ENCODE assay signal across 8 cellular contexts in genomic region chr11:85647604-85648299, GRCh38. TPM values are rescaled to one million over a fixed set of nuclear protein-coding genes. Genes with fewer than 3 reads are reported as not detected.
DNase-seq lines count a peak whose midpoint lies in the region; TF ChIP-seq lines count a peak whose summit lies in the region.

Gene TMEM126A (plus strand): TSS chr11:85647967. CDS start chr11:85650256, 2,289 bp downstream.

- peaks cover 8% of the 10 kb centered on the region; the same call in 1 of the 2 replicates for H3K36me3 Mint-ChIP-seq in HFFc6 (ENCODE audit: low read depth)
- peaks cover 2% of the 10 kb centered on the region for H3K36me3 Mint-ChIP-seq in activated naive CD4-positive, alpha-beta T cell treated with anti-CD3 and anti-CD28 coated beads for 36 hours (ENCODE audit: low read depth)
- peaks cover 2% of the 10 kb centered on the region for H3K36me3 Mint-ChIP-seq in neural progenitor cell

- no peaks in the 10 kb centered on the region for H4K20me1 ChIP-seq in neural progenitor cell (ENCODE audit: low read depth)

- peaks cover 7% of the 10 kb centered on the region for H3K4me1 ChIP-seq in neural progenitor cell

- no peaks in the 10 kb centered on the region for H3K9me3 ChIP-seq in neural progenitor cell (ENCODE audit: low read depth)

- H3K27me3 Mint-ChIP-seq in HFFc6 (ENCODE audit: insufficient read depth) (no peaks in the 10 kb centered on the region; the same call in 1 of the 2 replicates), neural progenitor cell (ENCODE audit: insufficient read depth, low read depth) (peaks cover 7% of the 10 kb centered on the region)
- peaks cover 6% of the 10 kb centered on the region for H3K27me3 Mint-ChIP-seq in activated naive CD4-positive, alpha-beta T cell treated with anti-CD3 and anti-CD28 coated beads for 36 hours (ENCODE audit: low read depth)

- CTCF ChIA-PET in activated naive CD4-positive, alpha-beta T cell treated with anti-CD3 and anti-CD28 coated beads for 36 hours (lab: Charles Lee) = interaction anchor here (0.5 to 2.2 kb wide), 10 partner anchors 9 to 686 kb away, joined by 3 to 9 read pairs (median 3); no protein-coding TSS in a partner anchor

- peak within 1 kb of the TSS; percentile 81 for H3K4me3 ChIP-seq in neural progenitor cell

- H3K27ac ChIP-seq in neural progenitor cell = peak within 1 kb of the TSS; percentile 51

- H3K9ac ChIP-seq in neural progenitor cell = peak within 1 kb of the TSS; percentile 70

- peaks cover 15% of the 10 kb centered on the region for H3F3A ChIP-seq in neural progenitor cell (ENCODE audit: low read depth)

- no peaks in the 10 kb centered on the region for H3K27me3 ChIP-seq in neural progenitor cell

- peak within 1 kb of the TSS; percentile 97 for H2AFZ ChIP-seq in neural progenitor cell (replicated peaks)

- DNase-seq in GM03348 (ENCODE audit: low spot score) (peak; percentile 92), HFFc6 (peak; percentile 73), NAMALWA (ENCODE audit: low spot score) (peak; percentile 93), SK-N-DZ (ENCODE audit: low spot score) (peak; percentile 91), foreskin melanocyte (peak; percentile 74), neural progenitor cell (ENCODE audit: low spot score) (peak; percentile 93), stromal cell of bone marrow (ENCODE audit: low read depth) (peak; percentile 57)
- peak; percentile 96 for DNase-seq in activated naive CD4-positive, alpha-beta T cell treated with anti-CD3 and anti-CD28 coated beads for 36 hours

- no peaks in the 10 kb centered on the region; the same call in 1 of the 2 replicates for H3K9me3 Mint-ChIP-seq in HFFc6
- H3K9me3 Mint-ChIP-seq in activated naive CD4-positive, alpha-beta T cell treated with anti-CD3 and anti-CD28 coated beads for 36 hours = no peaks in the 10 kb centered on the region
- no peaks in the 10 kb centered on the region for H3K9me3 Mint-ChIP-seq in neural progenitor cell

- H3K27ac Mint-ChIP-seq in HFFc6 (peak within 1 kb of the TSS; percentile 94), neural progenitor cell (peak within 1 kb of the TSS; percentile 91)
- H3K27ac Mint-ChIP-seq in activated naive CD4-positive, alpha-beta T cell treated with anti-CD3 and anti-CD28 coated beads for 36 hours = peak within 1 kb of the TSS; percentile 96

- TF ChIP-seq CTCF in HFFc6 (IDR thresholded peaks at IDR 0.05) = no peak
- TF ChIP-seq CTCF in neural progenitor cell (IDR thresholded peaks at IDR 0.05) = no peak

- peak within 1 kb of the TSS; percentile 99 for H3K4me2 ChIP-seq in neural progenitor cell

- no peaks in the 10 kb centered on the region for H3K36me3 ChIP-seq in neural progenitor cell

- peaks cover 21% of the 10 kb centered on the region for H3K79me2 ChIP-seq in neural progenitor cell (ENCODE audit: low read depth)

- H3K4me1 Mint-ChIP-seq in HFFc6 (ENCODE audit: low read depth) (peaks cover 27% of the 10 kb centered on the region), neural progenitor cell (peaks cover 11% of the 10 kb centered on the region)
- H3K4me1 Mint-ChIP-seq in activated naive CD4-positive, alpha-beta T cell treated with anti-CD3 and anti-CD28 coated beads for 36 hours (ENCODE audit: low read depth) = peaks cover 29% of the 10 kb centered on the region

- H3K4me3 Mint-ChIP-seq in HFFc6 (peak within 1 kb of the TSS; percentile 96), neural progenitor cell (peak within 1 kb of the TSS; percentile 100)
- peak within 1 kb of the TSS; percentile 90 for H3K4me3 Mint-ChIP-seq in activated naive CD4-positive, alpha-beta T cell treated with anti-CD3 and anti-CD28 coated beads for 36 hours

- intact Hi-C loops in activated naive CD4-positive, alpha-beta T cell treated with anti-CD3 and anti-CD28 coated beads for 36 hours (cut with micrococcal nuclease) = loop anchor here (1.0 to 5.0 kb wide), 5 partner anchors 9 to 420 kb away; partner anchors contain the start of genes PICALM and TMEM126B

RNA-seq across cellular contexts. Expression of gene TMEM126A, which starts in this region (rescaled TPM):
- total RNA-seq in HFFc6 (2021; fragmentation: NEBNext Ultra II Directional; extraction: Animal tissue kit (Norgen Biotek cat#: 25700)) = 10 to 100 TPM; 32.0 to 52.4 (median 48.2) TPM
- polyA plus RNA-seq in SK-N-DZ (2014; cell fraction: cytosol; rRNA removed) = 58.8 and 65.7 TPM in 2 replicates
- polyA plus RNA-seq in SK-N-DZ (2014; cell fraction: nucleus; rRNA removed) = 31.6 and 46.0 TPM in 2 replicates
- total RNA-seq in activated naive CD4-positive, alpha-beta T cell treated with anti-CD3 and anti-CD28 coated beads for 36 hours = 10 to 100 TPM; 47.5 to 56.2 TPM
- total RNA-seq in neural progenitor cell (ENCODE audit: low replicate concordance) = 32.6 and 47.9 TPM in 2 replicates

Comparison
In these comparisons a context has a peak if more than half of its experiments do, and no peak if none do; other contexts are left out.
1. Peak in every context shown above with its lines: DNase-seq, H3K4me3 ChIP-seq and H3K27ac ChIP-seq.